21 cellular contexts compared by ENCODE assay signal in genomic region chr1:168706376-168706995, GRCh38. TPM values are rescaled to one million over a fixed set of nuclear protein-coding genes. Genes with fewer than 3 reads are reported as not detected.
"Had no signal": no experiment of that assay in that cellular context is flagged by ENCODE, and none has a peak within 500 bp of the region (broad histone marks: within the 10 kb centered on the region; RNA-seq: fewer than 3 reads in every experiment).

No MANE protein-coding gene starts in this region.

- ATAC-seq: activated naive CD4-positive, alpha-beta T cell treated with anti-CD3 and anti-CD28 coated beads, Interleukin-2, amount 50 U/mL, for 72 hours; activated T-cell treated with anti-CD3 and anti-CD28 coated beads, Interleukin-2, amount 50 U/mL, for 72 hours; heart left ventricle; mucosa of descending colon; naive thymus-derived CD4-positive, alpha-beta T cell; T-helper 17 cell had no signal

- H3K4me1 ChIP-seq: neural progenitor cell had no signal

- H3K27ac ChIP-seq: adrenal gland, dorsolateral prefrontal cortex, neural progenitor cell, vagina, VCaP had no signal

- H3K9me3 ChIP-seq: adrenal gland, heart left ventricle, mucosa of descending colon, sigmoid colon, vagina had no signal

- H3K4me3 ChIP-seq: adrenal gland, dorsolateral prefrontal cortex, heart left ventricle, mucosa of descending colon, neural progenitor cell, sigmoid colon, vagina had no signal

- H3K27me3 ChIP-seq: adrenal gland, heart left ventricle, neural progenitor cell, sigmoid colon, vagina had no signal

- DNase-seq: activated CD4-positive, alpha-beta T cell treated with anti-CD3 and anti-CD28 coated beads, Interleukin-2, amount 50 U/mL, for 1 hour; activated CD4-positive, CD25-positive, alpha-beta regulatory T cell treated with anti-CD3 and anti-CD28 coated beads, Interleukin-2, amount 50 U/mL, for 72 hours; activated effector memory CD4-positive, alpha-beta T cell treated with anti-CD3 and anti-CD28 coated beads, Interleukin-2, amount 50 U/mL, for 16 hours; activated T-cell treated with anti-CD3 and anti-CD28 coated beads, Interleukin-2, amount 50 U/mL, for 72 hours; adrenal gland; caudate nucleus; dorsolateral prefrontal cortex; heart left ventricle; mucosa of descending colon; naive thymus-derived CD4-positive, alpha-beta T cell; sigmoid colon; stimulated activated CD8-positive, alpha-beta memory T cell treated with anti-CD3 and anti-CD28 coated beads, Interleukin-4, amount 100 ng/mL, for 48 hours; stimulated activated naive CD4-positive, alpha-beta T cell treated with Interleukin-2 at 50 U/mL for 16 hours; T-helper 17 cell; trophoblast cell had no signal

- H3K36me3 ChIP-seq: adrenal gland, heart left ventricle, neural progenitor cell, sigmoid colon, vagina had no signal

RNA-seq across cellular contexts. Expression of gene DPT, which starts 22.5 kb away (rescaled TPM):
- total RNA-seq: activated CD8-positive, alpha-beta memory T cell treated with anti-CD3 and anti-CD28 coated beads for 36 hours; activated naive CD4-positive, alpha-beta T cell treated with anti-CD3 and anti-CD28 coated beads, Interleukin-2, amount 50 U/mL, for 72 hours; activated T-cell treated with anti-CD3 and anti-CD28 coated beads, Interleukin-2, amount 50 U/mL, for 72 hours; kidney epithelial cell; naive thymus-derived CD4-positive, alpha-beta T cell; T-helper 17 cell had no signal
- polyA plus RNA-seq: naive thymus-derived CD4-positive, alpha-beta T cell had no signal
